Comparison of ENCODE assay signal across 12 cellular contexts in the genomic region with DNA sequence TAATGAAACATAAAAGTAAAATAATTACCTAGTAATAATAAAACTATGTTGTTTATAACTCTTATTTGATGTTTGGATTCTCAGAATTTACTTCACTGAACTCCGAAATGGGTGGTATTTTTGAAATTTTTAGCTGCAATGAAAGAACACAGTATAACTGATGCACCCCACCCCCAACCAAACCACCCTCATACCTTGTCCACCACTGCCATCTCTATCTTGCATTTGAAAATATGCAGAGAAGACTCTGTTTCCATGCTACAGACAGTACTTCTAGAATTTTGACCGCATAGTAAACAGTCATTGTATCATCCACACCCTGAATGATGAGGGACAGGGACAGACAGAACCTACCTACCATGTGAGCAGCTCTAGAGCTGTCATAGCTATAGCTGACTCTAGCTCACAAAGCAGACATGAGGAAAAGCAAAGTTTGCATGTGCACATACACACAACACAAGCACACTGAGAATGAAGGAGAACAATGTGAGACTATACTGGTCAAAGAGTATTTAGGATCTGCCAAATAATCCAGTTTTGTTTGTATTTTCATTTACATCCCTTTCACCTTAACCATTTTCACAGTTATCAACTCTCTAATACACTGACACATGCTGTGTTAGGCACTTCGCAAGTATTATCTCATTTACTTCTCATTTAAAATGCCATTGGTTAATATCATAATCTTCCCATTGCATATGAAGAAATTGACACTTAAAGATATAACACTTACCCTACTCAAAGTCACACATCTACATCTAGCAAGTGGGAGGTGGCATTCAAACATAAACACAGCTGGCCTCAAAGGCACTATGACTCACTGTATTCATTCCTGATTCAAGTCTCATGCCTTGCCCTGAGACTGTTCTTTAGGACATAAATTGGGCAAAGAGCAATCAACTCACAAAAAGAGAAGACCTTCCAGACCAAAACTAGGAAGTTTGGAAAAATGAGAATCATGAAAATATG.
DNase-seq lines count a peak whose midpoint lies in the region; ATAC-seq, FAIRE-seq and TF ChIP-seq lines count a peak whose summit lies in the region.
"Had no signal": no experiment of that assay in that cellular context is flagged by ENCODE, and none has a peak within 500 bp of the region (broad histone marks: within the 10 kb centered on the region; RNA-seq: fewer than 3 reads in every experiment).

No MANE protein-coding gene starts in this region.

- H3K4me3 ChIP-seq in left ventricle myocardium inferior: no peak overlapping the region
- H3K4me3 ChIP-seq: uterus had no signal

- ATAC-seq in HG03469 (IDR thresholded peaks at IDR 0.05; ENCODE audit: unreplicated experiment) (no peak), GM19324 (IDR thresholded peaks at IDR 0.05; ENCODE audit: low FRiP score, unreplicated experiment) (no peak), GM21367 (IDR thresholded peaks at IDR 0.05; ENCODE audit: unreplicated experiment) (no peak)

- H3K36me3 ChIP-seq in left ventricle myocardium inferior: no peaks in the 10 kb centered on the region
- H3K36me3 ChIP-seq: uterus had no signal

- no peaks in the 10 kb centered on the region for H3K27me3 Mint-ChIP-seq in activated naive CD4-positive, alpha-beta T cell treated with anti-CD3 and anti-CD28 coated beads, Interleukin-2, amount 50 U/mL, for 24 hours

- no peaks in the 10 kb centered on the region for H3K4me1 ChIP-seq in left ventricle myocardium inferior
- H3K4me1 ChIP-seq: uterus had no signal

- H3K27me3 ChIP-seq in left ventricle myocardium inferior (ENCODE audit: low read depth): no peaks in the 10 kb centered on the region
- H3K27me3 ChIP-seq: uterus had no signal

- peaks cover 91% of the 10 kb centered on the region for H3K4me1 Mint-ChIP-seq in activated naive CD4-positive, alpha-beta T cell treated with anti-CD3 and anti-CD28 coated beads, Interleukin-2, amount 50 U/mL, for 24 hours
- H3K4me1 Mint-ChIP-seq: nephron progenitor cell had no signal

- intact Hi-C loops in left ventricle myocardium inferior (cut with micrococcal nuclease): no loop called here

- H3K27ac Mint-ChIP-seq in activated naive CD4-positive, alpha-beta T cell treated with anti-CD3 and anti-CD28 coated beads, Interleukin-2, amount 50 U/mL, for 24 hours: peak overlapping the region; percentile 93
- H3K27ac Mint-ChIP-seq: nephron progenitor cell had no signal

- TF ChIP-seq CTCF in left ventricle myocardium inferior (IDR thresholded peaks at IDR 0.05; ENCODE audit: borderline replicate concordance): no peak

- peaks cover 4% of the 10 kb centered on the region for H3K9me3 Mint-ChIP-seq in activated naive CD4-positive, alpha-beta T cell treated with anti-CD3 and anti-CD28 coated beads, Interleukin-2, amount 50 U/mL, for 24 hours
- H3K9me3 Mint-ChIP-seq: nephron progenitor cell had no signal

- DNase-seq in AG08396 (ENCODE audit: low spot score) (peak; percentile 6), H54 (ENCODE audit: insufficient read length, low spot score) (no peak), islet precursor cell (peak; percentile 54), left ventricle myocardium inferior (no peak)
- DNase-seq: H7, NCI-H187, nephron progenitor cell, uterus had no signal

- no peak for TF ChIP-seq POLR2A in H54 (IDR thresholded peaks at IDR 0.05; ENCODE audit: low read depth, low read length)

- no peak overlapping the region for H3K27ac ChIP-seq in left ventricle myocardium inferior (replicated peaks)
- H3K27ac ChIP-seq: uterus had no signal

- peak overlapping the region; percentile 45 for H3K4me3 Mint-ChIP-seq in activated naive CD4-positive, alpha-beta T cell treated with anti-CD3 and anti-CD28 coated beads, Interleukin-2, amount 50 U/mL, for 24 hours
- H3K4me3 Mint-ChIP-seq: nephron progenitor cell had no signal

- H3K36me3 Mint-ChIP-seq in activated naive CD4-positive, alpha-beta T cell treated with anti-CD3 and anti-CD28 coated beads, Interleukin-2, amount 50 U/mL, for 24 hours: peaks cover 13% of the 10 kb centered on the region

- no peaks in the 10 kb centered on the region for H3K9me3 ChIP-seq in left ventricle myocardium inferior (replicated peaks)
- H3K9me3 ChIP-seq: uterus had no signal

- FAIRE-seq in H54 (lab: Jason Lieb, UNC): peak; percentile 84

Comparison
In these comparisons a context has a peak if more than half of its experiments do, and no peak if none do; other contexts are left out.
1. DNase-seq: peak in AG08396 (single experiment) and islet precursor cell (single experiment); none in H54 (single experiment) and left ventricle myocardium inferior (single experiment).